ENCODE assay signal across 11 cellular contexts in the genomic region with DNA sequence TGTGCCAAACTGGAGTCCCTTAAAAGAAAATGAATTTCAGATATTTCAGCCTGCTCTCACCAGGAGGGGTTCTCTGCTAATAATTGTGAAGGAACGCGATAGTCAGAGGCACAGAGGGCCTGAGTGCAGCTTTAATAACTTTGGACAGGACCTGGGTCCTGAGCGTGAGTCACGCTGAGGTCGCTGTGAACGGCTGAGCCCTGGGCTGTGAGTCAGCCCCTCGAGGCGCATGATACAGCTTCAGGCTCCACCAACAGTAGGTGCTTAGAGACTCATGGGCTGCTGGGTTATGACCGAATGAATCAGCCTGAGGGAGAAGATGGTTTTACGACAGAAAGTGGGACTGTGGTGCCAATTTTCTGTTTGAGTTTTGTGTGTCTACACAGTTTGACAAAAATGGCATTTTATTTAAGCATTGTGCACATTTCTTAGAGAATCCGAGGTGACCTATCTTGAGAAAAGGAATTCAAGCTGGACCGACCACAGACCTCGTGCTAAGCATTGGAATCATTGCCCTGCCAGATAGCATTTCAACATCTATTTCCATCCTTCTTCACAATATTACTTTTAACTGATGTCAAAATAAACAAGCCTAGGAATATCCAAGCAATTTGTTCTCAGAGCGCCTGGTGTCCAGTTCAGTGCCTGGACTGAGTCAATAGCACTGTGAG.
DNase-seq lines count a peak whose midpoint lies in the region; FAIRE-seq and TF ChIP-seq lines count a peak whose summit lies in the region.
"Had no signal": no experiment of that assay in that cellular context is flagged by ENCODE, and none has a peak within 500 bp of the region (broad histone marks: within the 10 kb centered on the region; RNA-seq: fewer than 3 reads in every experiment).

No MANE protein-coding gene starts in this region.

- 39 to 71% (median 55%) methylated on average over 14 of the region's 14 CpGs for WGBS in ovary, 3 donors

- intact Hi-C loops in Caco-2 (cut with micrococcal nuclease; ENCODE audit: unreplicated experiment): no loop called here
- intact Hi-C loops in ovary (cut with DNase I): no loop called here

- no peaks in the 10 kb centered on the region for H3K9me3 ChIP-seq in Caco-2
- H3K9me3 ChIP-seq in ovary: no peaks in the 10 kb centered on the region

- no peak overlapping the region for H3K4me3 Mint-ChIP-seq in Caco-2 (ENCODE audit: unreplicated experiment)
- H3K4me3 Mint-ChIP-seq: naive B cell, type B pancreatic cell had no signal

- no peaks in the 10 kb centered on the region for H3K4me1 Mint-ChIP-seq in Caco-2 (ENCODE audit: low read depth, unreplicated experiment)
- H3K4me1 Mint-ChIP-seq: naive B cell had no signal

- H3K27ac ChIP-seq in ovary: no peak overlapping the region

- DNase-seq in Caco-2: peak; percentile 9 to 48
- DNase-seq in RCC 7860 (ENCODE audit: low spot score): peak; percentile 92
- peak; percentile 98 for DNase-seq in fibroblast of pulmonary artery (ENCODE audit: low read depth)
- DNase-seq in ovary: peak in 4 of 5 donors; percentile 57 to 84 (median 72)
- no peak for DNase-seq in central memory CD4-positive, alpha-beta T cell
- no peak for DNase-seq in NCI-H1048 (lab: John Stamatoyannopoulos, UW)
- no peak for DNase-seq in NCI-H187 treated with DMSO at 0.1 percent for 48 hours (lab: John Stamatoyannopoulos, UW)
- no peak for DNase-seq in GF-D8 (lab: John Stamatoyannopoulos, UW)
- DNase-seq: DND-41, naive B cell had no signal

- H3K27me3 ChIP-seq in Caco-2 (replicated peaks; ENCODE audit: control insufficient read depth, insufficient read depth, low read length): no peaks in the 10 kb centered on the region
- no peaks in the 10 kb centered on the region for H3K27me3 ChIP-seq in ovary

- H3K36me3 ChIP-seq in Caco-2 (ENCODE audit: control insufficient read depth, insufficient read depth, low read length) (no peaks in the 10 kb centered on the region), ovary (no peaks in the 10 kb centered on the region)

- peak; percentile 96 for FAIRE-seq in RCC 7860 (lab: Jason Lieb, UNC)

- H3K4me3 ChIP-seq in Caco-2 (ENCODE audit: low read depth, low read length): no peak overlapping the region
- peak overlapping the region; percentile 6 for H3K4me3 ChIP-seq in fibroblast of pulmonary artery (replicated peaks; ENCODE audit: low read depth, low read length)
- no peak overlapping the region for H3K4me3 ChIP-seq in ovary

- H3K36me3 Mint-ChIP-seq in Caco-2 (ENCODE audit: insufficient read depth, unreplicated experiment): no peaks in the 10 kb centered on the region
- H3K36me3 Mint-ChIP-seq: type B pancreatic cell had no signal

- TF ChIP-seq CTCF in Caco-2 (IDR thresholded peaks at IDR 0.05; ENCODE audit: insufficient read depth in 1 of 2, low read depth in 1 of 2, low read length in 1 of 2, severe bottlenecking in 1 of 2, unreplicated experiment in 1 of 2) (no peak), fibroblast of pulmonary artery (IDR thresholded peaks at IDR 0.05; ENCODE audit: low read length, missing control alignments) (peak; percentile 23), ovary (IDR thresholded peaks at IDR 0.05) (no peak)

- POLR2A ChIA-PET in Caco-2 (lab: Charles Lee): no interaction called here

- H3K27ac Mint-ChIP-seq in Caco-2 (ENCODE audit: unreplicated experiment): no peak overlapping the region
- H3K27ac Mint-ChIP-seq: type B pancreatic cell had no signal

- peak; percentile 27 for TF ChIP-seq EP300 in ovary (IDR thresholded peaks at IDR 0.05)

- peaks cover 9% of the 10 kb centered on the region for H3K9me3 Mint-ChIP-seq in Caco-2 (ENCODE audit: unreplicated experiment)
- H3K9me3 Mint-ChIP-seq: type B pancreatic cell had no signal

- H3K4me1 ChIP-seq in Caco-2 (no peaks in the 10 kb centered on the region), ovary (ENCODE audit: insufficient read depth) (peaks cover 14% of the 10 kb centered on the region)

- TF ChIP-seq POLR2A in ovary (IDR thresholded peaks at IDR 0.05): no peak

- CTCF ChIA-PET in Caco-2 (lab: Charles Lee): no interaction called here

- BruUV-seq in Caco-2 (replicated peaks; lab: Mats Ljungman, UMichigan): no TSS peak

- H3K27me3 Mint-ChIP-seq in Caco-2 (ENCODE audit: insufficient read depth, unreplicated experiment): peaks cover 3% of the 10 kb centered on the region
- H3K27me3 Mint-ChIP-seq: type B pancreatic cell had no signal

Comparison
In these comparisons a context has a peak if more than half of its experiments do, and no peak if none do; other contexts are left out.
1. DNase-seq: peak in Caco-2 (2 of 2), RCC 7860 (single experiment), fibroblast of pulmonary artery (single experiment) and ovary (4 of 5); none in central memory CD4-positive, alpha-beta T cell (single experiment), NCI-H1048 (single experiment), NCI-H187 treated with DMSO at 0.1 percent for 48 hours (single experiment) and GF-D8 (single experiment).